Comparison of ENCODE assay signal across 1 cellular context in the genomic region with DNA sequence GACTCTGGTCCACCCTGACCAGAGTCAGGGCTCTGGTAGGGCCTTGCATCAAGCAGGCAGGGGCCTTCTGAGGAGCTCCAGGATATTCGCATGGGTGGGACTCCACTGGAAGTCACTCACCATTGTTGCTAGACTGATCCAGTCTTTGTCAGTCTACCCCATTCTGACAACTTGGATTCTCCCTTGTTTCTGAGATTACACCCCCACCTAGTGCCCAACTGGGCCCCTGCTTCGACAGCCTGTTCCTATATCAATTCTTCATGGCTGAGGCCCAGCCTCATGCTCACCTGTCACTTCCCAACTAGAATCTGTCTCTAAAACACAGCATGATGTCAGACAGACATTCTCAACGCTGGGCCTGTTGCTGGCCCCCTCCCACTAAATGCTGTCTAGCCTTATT.
TF ChIP-seq lines count a peak whose summit lies in the region.

No MANE protein-coding gene starts in this region.

TF ChIP-seq in GM23338, 12 proteins besides CTCF, POLR2A, EP300 and RAD21 (continued from another document):
- no peak for TF ChIP-seq ETS1 (IDR thresholded peaks at IDR 0.05)
- no peak for TF ChIP-seq POLR2AphosphoS5 (IDR thresholded peaks at IDR 0.05; ENCODE audit: low read depth)
